ENCODE assay signal across 15 cellular contexts in the genomic region with DNA sequence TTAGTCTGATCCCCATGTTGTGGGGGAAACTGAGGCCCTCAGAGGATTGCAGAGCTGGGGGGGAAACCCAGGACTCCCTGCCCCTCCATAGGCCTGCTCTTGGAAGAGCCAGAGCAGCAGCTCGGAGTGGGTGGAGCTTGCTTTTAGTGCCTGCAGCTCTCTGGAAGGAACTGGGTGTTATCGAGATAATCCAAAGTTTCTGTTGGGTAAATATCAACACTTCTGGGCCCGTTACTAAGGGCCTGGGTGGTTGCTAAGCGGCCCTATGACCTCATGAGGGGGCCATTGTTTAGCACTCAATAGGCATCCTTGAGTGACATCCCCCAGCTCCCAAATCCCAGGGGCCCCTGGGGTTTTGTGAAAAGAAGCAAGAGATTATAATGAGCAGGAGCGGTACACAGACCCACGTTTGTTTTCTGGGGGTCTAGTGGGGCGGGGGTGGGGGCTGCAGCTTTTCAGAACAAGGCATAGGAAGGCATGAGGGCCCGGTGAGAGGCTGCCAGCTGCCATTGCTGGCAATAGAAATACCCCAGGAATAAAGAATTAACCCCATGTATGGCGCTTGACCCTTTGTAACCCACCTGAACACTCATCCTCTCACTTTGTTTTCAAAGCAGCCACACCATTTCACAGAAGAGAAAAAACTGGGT. TPM values are rescaled to one million over a fixed set of nuclear protein-coding genes. Genes with fewer than 3 reads are reported as not detected.
DNase-seq lines count a peak whose midpoint lies in the region; ATAC-seq and TF ChIP-seq lines count a peak whose summit lies in the region.
"Had no signal": no experiment of that assay in that cellular context is flagged by ENCODE, and none has a peak within 500 bp of the region (broad histone marks: within the 10 kb centered on the region; RNA-seq: fewer than 3 reads in every experiment).

No MANE protein-coding gene starts in this region.

- no peak overlapping the region for H3K4me3 ChIP-seq in WERI-Rb-1 (ENCODE audit: low read depth, low read length)
- H3K4me3 ChIP-seq in iPS DF 6.9 (ENCODE audit: low read length) = no peak overlapping the region
- H3K4me3 ChIP-seq: body of pancreas, skin epidermis had no signal

- peaks cover 5% of the 10 kb centered on the region for H3K27me3 Mint-ChIP-seq in activated CD8-positive, alpha-beta T cell treated with anti-CD3 and anti-CD28 coated beads, Interleukin-2, amount 10 ng/mL, durations not matched to agents 7 days and 5 days (ENCODE audit: low read depth)
- H3K27me3 Mint-ChIP-seq in activated CD8-positive, alpha-beta T cell treated with anti-CD3 and anti-CD28 coated beads for 36 hours = no peaks in the 10 kb centered on the region
- H3K27me3 Mint-ChIP-seq in naive thymus-derived CD8-positive, alpha-beta T cell = peaks cover 0 to 3% (median 0%) of the 10 kb centered on the region in 5 donors

- no peak overlapping the region; the same call in 1 of the 2 replicates for H3K27ac ChIP-seq in WERI-Rb-1
- no peak overlapping the region for H3K27ac ChIP-seq in iPS DF 6.9 (ENCODE audit: low read length)
- H3K27ac ChIP-seq: body of pancreas had no signal

- POLR2A ChIA-PET in activated CD8-positive, alpha-beta T cell treated with anti-CD3 and anti-CD28 coated beads, Interleukin-2, amount 10 ng/mL, durations not matched to agents 7 days and 5 days (lab: Charles Lee) = no interaction called here
- POLR2A ChIA-PET in activated CD8-positive, alpha-beta T cell treated with anti-CD3 and anti-CD28 coated beads for 36 hours (lab: Charles Lee) = interaction anchor here (0.7 kb wide), 1 partner anchor 14 kb away, joined by 3 read pairs; no protein-coding TSS in a partner anchor
- POLR2A ChIA-PET in naive thymus-derived CD8-positive, alpha-beta T cell (lab: Charles Lee) = no interaction called here

- no peaks in the 10 kb centered on the region for H3K36me3 Mint-ChIP-seq in activated CD8-positive, alpha-beta T cell treated with anti-CD3 and anti-CD28 coated beads, Interleukin-2, amount 10 ng/mL, durations not matched to agents 7 days and 5 days (ENCODE audit: low read depth)
- no peaks in the 10 kb centered on the region for H3K36me3 Mint-ChIP-seq in activated CD8-positive, alpha-beta T cell treated with anti-CD3 and anti-CD28 coated beads for 36 hours (ENCODE audit: low read depth)
- no peaks in the 10 kb centered on the region for H3K36me3 Mint-ChIP-seq in naive thymus-derived CD8-positive, alpha-beta T cell

- no CpG with 5 or more reads among the region's 9 CpGs for WGBS in iPS DF 6.9 (ENCODE audit: insufficient coverage, insufficient read length)

- no peaks in the 10 kb centered on the region for H3K9me3 Mint-ChIP-seq in activated CD8-positive, alpha-beta T cell treated with anti-CD3 and anti-CD28 coated beads, Interleukin-2, amount 10 ng/mL, durations not matched to agents 7 days and 5 days (ENCODE audit: insufficient read depth)
- no peaks in the 10 kb centered on the region for H3K9me3 Mint-ChIP-seq in activated CD8-positive, alpha-beta T cell treated with anti-CD3 and anti-CD28 coated beads for 36 hours
- no peaks in the 10 kb centered on the region for H3K9me3 Mint-ChIP-seq in naive thymus-derived CD8-positive, alpha-beta T cell

- H3K9me3 ChIP-seq in WERI-Rb-1 (ENCODE audit: severe bottlenecking) (no peaks in the 10 kb centered on the region), iPS DF 6.9 (ENCODE audit: control insufficient read depth, insufficient read depth, low read length) (no peaks in the 10 kb centered on the region)
- H3K9me3 ChIP-seq: body of pancreas had no signal

- H3K4me3 Mint-ChIP-seq in activated CD8-positive, alpha-beta T cell treated with anti-CD3 and anti-CD28 coated beads, Interleukin-2, amount 10 ng/mL, durations not matched to agents 7 days and 5 days = no peak overlapping the region
- H3K4me3 Mint-ChIP-seq in activated CD8-positive, alpha-beta T cell treated with anti-CD3 and anti-CD28 coated beads for 36 hours = no peak overlapping the region
- no peak overlapping the region for H3K4me3 Mint-ChIP-seq in naive thymus-derived CD8-positive, alpha-beta T cell

- ATAC-seq in activated CD8-positive, alpha-beta T cell treated with anti-CD3 and anti-CD28 coated beads, Interleukin-2, amount 10 ng/mL, durations not matched to agents 7 days and 5 days = no peak
- ATAC-seq in activated CD8-positive, alpha-beta T cell treated with anti-CD3 and anti-CD28 coated beads for 36 hours = no peak
- no peak for ATAC-seq in naive thymus-derived CD8-positive, alpha-beta T cell
- ATAC-seq in HG03460 (IDR thresholded peaks at IDR 0.05; ENCODE audit: unreplicated experiment) (no peak), GM21381 (IDR thresholded peaks at IDR 0.05; ENCODE audit: unreplicated experiment) (no peak)
- ATAC-seq: body of pancreas had no signal

- CTCF ChIA-PET in activated CD8-positive, alpha-beta T cell treated with anti-CD3 and anti-CD28 coated beads, Interleukin-2, amount 10 ng/mL, durations not matched to agents 7 days and 5 days (lab: Charles Lee) = interaction anchor here (1.8 to 1.9 kb wide), 2 partner anchors 9 to 185 kb away, joined by 4 to 9 read pairs; no protein-coding TSS in a partner anchor
- CTCF ChIA-PET in activated CD8-positive, alpha-beta T cell treated with anti-CD3 and anti-CD28 coated beads for 36 hours (lab: Charles Lee) = interaction anchor here (1.8 kb wide), 1 partner anchor 185 kb away, joined by 6 read pairs; no protein-coding TSS in a partner anchor

- no peak for TF ChIP-seq CTCF in activated CD8-positive, alpha-beta T cell treated with anti-CD3 and anti-CD28 coated beads for 36 hours (IDR thresholded peaks at IDR 0.05)
- TF ChIP-seq CTCF in WERI-Rb-1 (IDR thresholded peaks at IDR 0.05; ENCODE audit: low read depth, low read length) = no peak

- 0 out of 2 replicates have a peak, but pooled peaks cover 2% of the 10 kb centered on the region for H3K4me1 ChIP-seq in iPS DF 6.9 (ENCODE audit: control insufficient read depth, insufficient read depth, low read length)
- H3K4me1 ChIP-seq: body of pancreas had no signal

- no peak overlapping the region for H3K27ac Mint-ChIP-seq in activated CD8-positive, alpha-beta T cell treated with anti-CD3 and anti-CD28 coated beads, Interleukin-2, amount 10 ng/mL, durations not matched to agents 7 days and 5 days
- no peak overlapping the region for H3K27ac Mint-ChIP-seq in activated CD8-positive, alpha-beta T cell treated with anti-CD3 and anti-CD28 coated beads for 36 hours
- H3K27ac Mint-ChIP-seq in naive thymus-derived CD8-positive, alpha-beta T cell = no peak overlapping the region

- peaks cover 38% of the 10 kb centered on the region for H3K4me1 Mint-ChIP-seq in activated CD8-positive, alpha-beta T cell treated with anti-CD3 and anti-CD28 coated beads, Interleukin-2, amount 10 ng/mL, durations not matched to agents 7 days and 5 days (ENCODE audit: low read depth)
- peaks cover 34% of the 10 kb centered on the region for H3K4me1 Mint-ChIP-seq in activated CD8-positive, alpha-beta T cell treated with anti-CD3 and anti-CD28 coated beads for 36 hours (ENCODE audit: low read depth)
- H3K4me1 Mint-ChIP-seq in naive thymus-derived CD8-positive, alpha-beta T cell = peaks cover 6 to 42% (median 17%) of the 10 kb centered on the region in 4 donors

- no peaks in the 10 kb centered on the region for H3K36me3 ChIP-seq in WERI-Rb-1
- H3K36me3 ChIP-seq in iPS DF 6.9 (ENCODE audit: control insufficient read depth, insufficient read depth, low read length) = no peaks in the 10 kb centered on the region

- intact Hi-C loops in activated CD8-positive, alpha-beta T cell treated with anti-CD3 and anti-CD28 coated beads for 36 hours (cut with micrococcal nuclease) = loop anchor here (2.0 kb wide), 1 partner anchor 49 kb away; no protein-coding TSS in a partner anchor

- peak; percentile 17 for DNase-seq in activated CD8-positive, alpha-beta T cell treated with anti-CD3 and anti-CD28 coated beads, Interleukin-2, amount 10 ng/mL, durations not matched to agents 7 days and 5 days
- no peak for DNase-seq in activated CD8-positive, alpha-beta T cell treated with anti-CD3 and anti-CD28 coated beads for 36 hours
- DNase-seq in WERI-Rb-1 (peak; percentile 49), iPS DF 6.9 (ENCODE audit: low read depth, low spot score) (peak; percentile 1), superior temporal gyrus (ENCODE audit: extremely low spot score) (peak; percentile 36)
- no peak for DNase-seq in naive thymus-derived CD8-positive, alpha-beta T cell
- DNase-seq: body of pancreas, KBM-7, NCI-H446 treated with DMSO at 0.1 percent for 48 hours, T-helper 1 cell had no signal

- H3K27me3 ChIP-seq in WERI-Rb-1 (ENCODE audit: insufficient read depth, low read depth, severe bottlenecking) (no peaks in the 10 kb centered on the region), iPS DF 6.9 (ENCODE audit: control insufficient read depth, insufficient read depth, low read length) (no peaks in the 10 kb centered on the region)
- H3K27me3 ChIP-seq: body of pancreas had no signal

RNA-seq across cellular contexts. Expression of gene ATP2B2, which starts 48.3 kb away (rescaled TPM):
- total RNA-seq in activated CD8-positive, alpha-beta T cell treated with anti-CD3 and anti-CD28 coated beads, Interleukin-2, amount 10 ng/mL, durations not matched to agents 7 days and 5 days = not detected
- not detected for total RNA-seq in activated CD8-positive, alpha-beta T cell treated with anti-CD3 and anti-CD28 coated beads for 36 hours
- not detected for total RNA-seq in naive thymus-derived CD8-positive, alpha-beta T cell
- polyA plus RNA-seq in naive thymus-derived CD8-positive, alpha-beta T cell = not detected
- total RNA-seq: fibroblast of lung, lung microvascular endothelial cell had no signal
- polyA plus RNA-seq: fibroblast of lung had no signal

Comparison
In these comparisons a context has a peak if more than half of its experiments do, and no peak if none do; other contexts are left out.
1. DNase-seq: peak in activated CD8-positive, alpha-beta T cell treated with anti-CD3 and anti-CD28 coated beads, Interleukin-2, amount 10 ng/mL, durations not matched to agents 7 days and 5 days (single experiment), WERI-Rb-1 (single experiment), iPS DF 6.9 (single experiment) and superior temporal gyrus (single experiment); none in activated CD8-positive, alpha-beta T cell treated with anti-CD3 and anti-CD28 coated beads for 36 hours (single experiment) and naive thymus-derived CD8-positive, alpha-beta T cell (0 of 10).